2 cellular contexts compared by ENCODE assay signal in the genomic region with DNA sequence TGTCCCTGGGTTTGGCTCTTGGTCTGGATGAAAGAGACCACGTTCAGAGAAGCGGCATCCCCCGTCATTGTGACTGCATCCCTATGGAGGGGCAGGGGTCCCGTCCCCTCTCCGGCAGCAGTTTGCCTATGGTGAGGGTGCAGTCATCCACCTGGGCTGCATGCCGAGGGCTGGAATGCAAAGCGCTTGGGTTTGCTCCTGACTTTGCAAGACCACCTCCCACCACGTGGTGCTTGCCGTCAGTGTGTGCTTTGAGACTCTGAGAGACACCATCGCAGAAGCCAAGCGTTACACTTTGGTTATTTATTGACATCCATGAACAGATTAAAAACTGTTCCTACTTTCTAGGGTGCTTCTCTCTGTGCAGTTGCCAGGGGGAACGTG.
TF ChIP-seq lines count a peak whose summit lies in the region.

No MANE protein-coding gene starts in this region.

TF ChIP-seq in WTC11, 78 proteins besides CTCF, POLR2A, EP300 and RAD21 (continued from another document):
- TF ChIP-seq ZMAT4 (CRISPR knock-in tag; IDR thresholded peaks at IDR 0.05) = no peak
- no peak for TF ChIP-seq ATF1 (CRISPR knock-in tag; IDR thresholded peaks at IDR 0.05)
- TF ChIP-seq SP1 (CRISPR knock-in tag; conservative IDR thresholded peaks at IDR 0.05) = no peak
- no peak for TF ChIP-seq ZBTB21 (CRISPR knock-in tag; IDR thresholded peaks at IDR 0.05; ENCODE audit: borderline replicate concordance)
- no peak for TF ChIP-seq HMGA2 (CRISPR knock-in tag; IDR thresholded peaks at IDR 0.05)
- no peak for TF ChIP-seq OVOL2 (CRISPR knock-in tag; IDR thresholded peaks at IDR 0.05; ENCODE audit: borderline replicate concordance)
- no peak for TF ChIP-seq EMX1 (CRISPR knock-in tag; IDR thresholded peaks at IDR 0.05)

TF ChIP-seq in HepG2, 621 proteins besides CTCF, POLR2A, EP300 and RAD21 (continued from another document):
- no peak for TF ChIP-seq IRF2 (CRISPR knock-in tag; IDR thresholded peaks at IDR 0.05)
- TF ChIP-seq, protein P1, sequence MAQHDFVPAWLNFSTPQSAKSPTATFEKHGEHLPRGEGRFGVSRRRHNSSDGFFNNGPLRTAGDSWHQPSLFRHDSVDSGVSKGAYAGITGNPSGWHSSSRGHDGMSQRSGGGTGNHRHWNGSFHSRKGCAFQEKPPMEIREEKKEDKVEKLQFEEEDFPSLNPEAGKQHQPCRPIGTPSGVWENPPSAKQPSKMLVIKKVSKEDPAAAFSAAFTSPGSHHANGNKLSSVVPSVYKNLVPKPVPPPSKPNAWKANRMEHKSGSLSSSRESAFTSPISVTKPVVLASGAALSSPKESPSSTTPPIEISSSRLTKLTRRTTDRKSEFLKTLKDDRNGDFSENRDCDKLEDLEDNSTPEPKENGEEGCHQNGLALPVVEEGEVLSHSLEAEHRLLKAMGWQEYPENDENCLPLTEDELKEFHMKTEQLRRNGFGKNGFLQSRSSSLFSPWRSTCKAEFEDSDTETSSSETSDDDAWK (CRISPR knock-in tag; IDR thresholded peaks at IDR 0.05) = no peak
- no peak for TF ChIP-seq MAFF (IDR thresholded peaks at IDR 0.05; ENCODE audit: low read depth, low read length)
- no peak for TF ChIP-seq ZNF720 (CRISPR knock-in tag; IDR thresholded peaks at IDR 0.05)
- TF ChIP-seq HNRNPH1 (optimal IDR thresholded peaks at IDR 0.05; ENCODE audit: low read depth, low read length) = no peak
- no peak for TF ChIP-seq ZNF292 (CRISPR knock-in tag; IDR thresholded peaks at IDR 0.05; ENCODE audit: borderline replicate concordance, low read depth)
- TF ChIP-seq ZSCAN5A (CRISPR knock-in tag; IDR thresholded peaks at IDR 0.05; ENCODE audit: borderline replicate concordance) = no peak
- no peak for TF ChIP-seq KAT7 (CRISPR knock-in tag; IDR thresholded peaks at IDR 0.05; ENCODE audit: borderline replicate concordance)
- no peak for TF ChIP-seq ZNF619 (CRISPR knock-in tag; IDR thresholded peaks at IDR 0.05)
